In genomic region chr22:26586556-26587325, GRCh38 we compare ENCODE assay signal across 12 cellular contexts. TPM values are rescaled to one million over a fixed set of nuclear protein-coding genes. Genes with fewer than 3 reads are reported as not detected.
DNase-seq lines count a peak whose midpoint lies in the region; ATAC-seq and TF ChIP-seq lines count a peak whose summit lies in the region.
"Had no signal": no experiment of that assay in that cellular context is flagged by ENCODE, and none has a peak within 500 bp of the region (broad histone marks: within the 10 kb centered on the region; RNA-seq: fewer than 3 reads in every experiment).

No MANE protein-coding gene starts in this region.

- intact Hi-C loops in prostate gland (cut with DNase I): loop anchor here (5.0 kb wide), 1 partner anchor 104 kb away; the partner anchor contains the start of genes HPS4 and SRRD

- no peak for TF ChIP-seq POLR2A in prostate gland (IDR thresholded peaks at IDR 0.05)

- peak overlapping the region; percentile 34 to 52 for H3K4me3 Mint-ChIP-seq in activated T-cell treated with anti-CD3 and anti-CD28 coated beads, Interleukin-2, amount 50 U/mL, for 72 hours
- H3K4me3 Mint-ChIP-seq in activated CD4-positive, alpha-beta memory T cell treated with anti-CD3 and anti-CD28 coated beads, Interleukin-2, amount 10 ng/mL, durations not matched to agents 7 days and 5 days: peak overlapping the region; percentile 27

- H3K27me3 ChIP-seq in thymus (ENCODE audit: control insufficient read depth, insufficient read depth) (no peaks in the 10 kb centered on the region), prostate gland (replicated peaks; ENCODE audit: insufficient read depth) (no peaks in the 10 kb centered on the region)

- ATAC-seq in activated T-cell treated with anti-CD3 and anti-CD28 coated beads, Interleukin-2, amount 50 U/mL, for 72 hours (replicated peaks in 1 of 2): no peak
- no peak for ATAC-seq in HG03520 (IDR thresholded peaks at IDR 0.05; ENCODE audit: unreplicated experiment)

- peak overlapping the region; percentile 53 for H3K27ac ChIP-seq in thymus (ENCODE audit: low read depth)
- no peak overlapping the region for H3K27ac ChIP-seq in prostate gland

- H3K4me1 ChIP-seq in thymus (ENCODE audit: control insufficient read depth, insufficient read depth, low read length) (peaks cover 2% of the 10 kb centered on the region), prostate gland (replicated peaks) (no peaks in the 10 kb centered on the region)

- H3K4me1 Mint-ChIP-seq in activated T-cell treated with anti-CD3 and anti-CD28 coated beads, Interleukin-2, amount 50 U/mL, for 72 hours (ENCODE audit: low read depth): peaks cover 60% of the 10 kb centered on the region
- peaks cover 74% of the 10 kb centered on the region for H3K4me1 Mint-ChIP-seq in activated CD4-positive, alpha-beta memory T cell treated with anti-CD3 and anti-CD28 coated beads, Interleukin-2, amount 10 ng/mL, durations not matched to agents 7 days and 5 days

- H3K9me3 ChIP-seq in thymus (ENCODE audit: control insufficient read depth) (no peaks in the 10 kb centered on the region), prostate gland (no peaks in the 10 kb centered on the region)

- no peaks in the 10 kb centered on the region for H3K9me3 Mint-ChIP-seq in activated T-cell treated with anti-CD3 and anti-CD28 coated beads, Interleukin-2, amount 50 U/mL, for 72 hours
- H3K9me3 Mint-ChIP-seq in activated CD4-positive, alpha-beta memory T cell treated with anti-CD3 and anti-CD28 coated beads, Interleukin-2, amount 10 ng/mL, durations not matched to agents 7 days and 5 days: peaks cover 2% of the 10 kb centered on the region

- no peak overlapping the region for H3K4me3 ChIP-seq in thymus (ENCODE audit: low read length)
- H3K4me3 ChIP-seq in prostate gland: no peak overlapping the region

- peak in 1 of 2 donors; percentile 21 for DNase-seq in activated T-cell treated with anti-CD3 and anti-CD28 coated beads, Interleukin-2, amount 50 U/mL, for 72 hours
- no peak for DNase-seq in activated T-cell treated with anti-CD3 and anti-CD28 coated beads for 4 hours
- no peak for DNase-seq in activated CD4-positive, alpha-beta memory T cell treated with anti-CD3 and anti-CD28 coated beads, Interleukin-2, amount 10 ng/mL, durations not matched to agents 7 days and 5 days
- DNase-seq in left kidney (ENCODE audit: low read depth, low spot score): peak; percentile 15
- no peak for DNase-seq in NCI-H128 (lab: John Stamatoyannopoulos, UW; ENCODE audit: unreplicated experiment)
- no peak for DNase-seq in prostate gland (ENCODE audit: low spot score)
- DNase-seq: midbrain, NCI-H1930, substantia nigra had no signal

- CTCF ChIA-PET in activated CD4-positive, alpha-beta memory T cell treated with anti-CD3 and anti-CD28 coated beads, Interleukin-2, amount 10 ng/mL, durations not matched to agents 7 days and 5 days (lab: Charles Lee): interaction anchor here (0.5 kb wide), 1 partner anchor 48 kb away, joined by 3 read pairs; no protein-coding TSS in a partner anchor

- no peaks in the 10 kb centered on the region for H3K27me3 Mint-ChIP-seq in activated T-cell treated with anti-CD3 and anti-CD28 coated beads, Interleukin-2, amount 50 U/mL, for 72 hours (ENCODE audit: low read depth)
- no peaks in the 10 kb centered on the region for H3K27me3 Mint-ChIP-seq in activated CD4-positive, alpha-beta memory T cell treated with anti-CD3 and anti-CD28 coated beads, Interleukin-2, amount 10 ng/mL, durations not matched to agents 7 days and 5 days

- TF ChIP-seq CTCF in prostate gland (IDR thresholded peaks at IDR 0.05): no peak

- POLR2A ChIA-PET in activated CD4-positive, alpha-beta memory T cell treated with anti-CD3 and anti-CD28 coated beads, Interleukin-2, amount 10 ng/mL, durations not matched to agents 7 days and 5 days (lab: Charles Lee): no interaction called here

- peaks cover 0 to 2% of the 10 kb centered on the region in 2 donors for H3K36me3 Mint-ChIP-seq in activated T-cell treated with anti-CD3 and anti-CD28 coated beads, Interleukin-2, amount 50 U/mL, for 72 hours (ENCODE audit: insufficient read depth in 2 of 2)
- H3K36me3 Mint-ChIP-seq in activated CD4-positive, alpha-beta memory T cell treated with anti-CD3 and anti-CD28 coated beads, Interleukin-2, amount 10 ng/mL, durations not matched to agents 7 days and 5 days (ENCODE audit: low read depth): peaks cover 43% of the 10 kb centered on the region

- WGBS in thymus: 51% methylated on average over 11 of the region's 11 CpGs
- WGBS in prostate gland: 68% methylated on average over 11 of the region's 11 CpGs

- H3K27ac Mint-ChIP-seq in activated T-cell treated with anti-CD3 and anti-CD28 coated beads, Interleukin-2, amount 50 U/mL, for 72 hours: peak overlapping the region; percentile 73
- peak overlapping the region; percentile 68 for H3K27ac Mint-ChIP-seq in activated CD4-positive, alpha-beta memory T cell treated with anti-CD3 and anti-CD28 coated beads, Interleukin-2, amount 10 ng/mL, durations not matched to agents 7 days and 5 days

- H3K36me3 ChIP-seq in thymus (ENCODE audit: control insufficient read depth, insufficient read depth): no peaks in the 10 kb centered on the region
- H3K36me3 ChIP-seq in prostate gland: no peaks in the 10 kb centered on the region

RNA-seq across cellular contexts. Expression of gene TPST2, which starts 3.2 kb away (rescaled TPM):
- 10 to 100 TPM; 19.0 to 23.2 TPM for total RNA-seq in activated T-cell treated with anti-CD3 and anti-CD28 coated beads, Interleukin-2, amount 50 U/mL, for 72 hours
- total RNA-seq in activated CD4-positive, alpha-beta memory T cell treated with anti-CD3 and anti-CD28 coated beads, Interleukin-2, amount 10 ng/mL, durations not matched to agents 7 days and 5 days: 10 to 100 TPM; 55.4 to 60.8 TPM
- 20.3 TPM for polyA plus RNA-seq in thymus
- total RNA-seq in prostate gland: 100 to 1,000 TPM in 1 of 2 donors, 10 to 100 TPM in 1; 49.4 to 200 TPM

RNA-seq across cellular contexts. Expression of gene CRYBB1, which starts 31.1 kb away (rescaled TPM):
- not detected for total RNA-seq in activated T-cell treated with anti-CD3 and anti-CD28 coated beads, Interleukin-2, amount 50 U/mL, for 72 hours
- total RNA-seq in activated CD4-positive, alpha-beta memory T cell treated with anti-CD3 and anti-CD28 coated beads, Interleukin-2, amount 10 ng/mL, durations not matched to agents 7 days and 5 days: 1 to 10 TPM in 1 of 2 experiments, under 1 TPM in 1; 0.65 to 1.2 TPM
- polyA plus RNA-seq in thymus: 1.7 TPM
- total RNA-seq in prostate gland: under 1 TPM in 1 of 2 donors, not detected in 1; 0.36 TPM

RNA-seq across cellular contexts. Expression of gene CRYBA4, which starts 35.0 kb away (rescaled TPM):
- total RNA-seq in activated T-cell treated with anti-CD3 and anti-CD28 coated beads, Interleukin-2, amount 50 U/mL, for 72 hours: under 1 TPM in 1 of 2 donors, not detected in 1; 0.63 TPM
- total RNA-seq in activated CD4-positive, alpha-beta memory T cell treated with anti-CD3 and anti-CD28 coated beads, Interleukin-2, amount 10 ng/mL, durations not matched to agents 7 days and 5 days: under 1 TPM in 1 of 2 experiments, not detected in 1; 0.48 TPM
- polyA plus RNA-seq in thymus: 1.6 TPM
- 1 to 10 TPM in 1 of 2 donors, not detected in 1; 3.3 TPM for total RNA-seq in prostate gland
- total RNA-seq: frontal cortex had no signal
